ENCODE assay signal across 8 cellular contexts in genomic region chr7:75171822-75172221, GRCh38.
DNase-seq lines count a peak whose midpoint lies in the region; ATAC-seq lines count a peak whose summit lies in the region.
"Not testable (repeated sequence)": the region's sequence is repeated elsewhere in the genome, so short reads cannot be mapped to it uniquely, and the experiment has no call there.

No MANE protein-coding gene starts in this region.

- intact Hi-C loops in left colon (cut with DNase I, micrococcal nuclease), result not testable (repeated sequence)

- not testable (repeated sequence) for DNase-seq in left colon; stimulated activated naive CD8-positive, alpha-beta T cell treated with anti-CD3 and anti-CD28 coated beads, Interleukin-15, Interleukin-2, amounts not matched to agents 100 U/mL and 50 U/mL, for 24 hours

- ATAC-seq in GM18520 (IDR thresholded peaks at IDR 0.05; ENCODE audit: unreplicated experiment) (peak; percentile 76), GM19438 (IDR thresholded peaks at IDR 0.05; ENCODE audit: low read depth, unreplicated experiment) (peak; percentile 86), GM21723 (IDR thresholded peaks at IDR 0.05; ENCODE audit: unreplicated experiment) (peak; percentile 84), HG02943 (IDR thresholded peaks at IDR 0.05; ENCODE audit: low read depth, unreplicated experiment) (peak; percentile 85), HG03354 (IDR thresholded peaks at IDR 0.05; ENCODE audit: poor library complexity, severe bottlenecking, unreplicated experiment) (peak; percentile 83), left colon (peak; percentile 42)
- peak; percentile 55 to 57 for ATAC-seq in activated CD4-positive, CD25-positive, alpha-beta regulatory T cell treated with anti-CD3 and anti-CD28 coated beads, Interleukin-2, amount 50 U/mL, for 24 hours
- peak; percentile 66 for ATAC-seq in stimulated activated naive CD8-positive, alpha-beta T cell treated with anti-CD3 and anti-CD28 coated beads, Interleukin-15, Interleukin-2, amounts not matched to agents 100 U/mL and 50 U/mL, for 24 hours
